Comparison of ENCODE assay signal across 1 cellular context in the genomic region with DNA sequence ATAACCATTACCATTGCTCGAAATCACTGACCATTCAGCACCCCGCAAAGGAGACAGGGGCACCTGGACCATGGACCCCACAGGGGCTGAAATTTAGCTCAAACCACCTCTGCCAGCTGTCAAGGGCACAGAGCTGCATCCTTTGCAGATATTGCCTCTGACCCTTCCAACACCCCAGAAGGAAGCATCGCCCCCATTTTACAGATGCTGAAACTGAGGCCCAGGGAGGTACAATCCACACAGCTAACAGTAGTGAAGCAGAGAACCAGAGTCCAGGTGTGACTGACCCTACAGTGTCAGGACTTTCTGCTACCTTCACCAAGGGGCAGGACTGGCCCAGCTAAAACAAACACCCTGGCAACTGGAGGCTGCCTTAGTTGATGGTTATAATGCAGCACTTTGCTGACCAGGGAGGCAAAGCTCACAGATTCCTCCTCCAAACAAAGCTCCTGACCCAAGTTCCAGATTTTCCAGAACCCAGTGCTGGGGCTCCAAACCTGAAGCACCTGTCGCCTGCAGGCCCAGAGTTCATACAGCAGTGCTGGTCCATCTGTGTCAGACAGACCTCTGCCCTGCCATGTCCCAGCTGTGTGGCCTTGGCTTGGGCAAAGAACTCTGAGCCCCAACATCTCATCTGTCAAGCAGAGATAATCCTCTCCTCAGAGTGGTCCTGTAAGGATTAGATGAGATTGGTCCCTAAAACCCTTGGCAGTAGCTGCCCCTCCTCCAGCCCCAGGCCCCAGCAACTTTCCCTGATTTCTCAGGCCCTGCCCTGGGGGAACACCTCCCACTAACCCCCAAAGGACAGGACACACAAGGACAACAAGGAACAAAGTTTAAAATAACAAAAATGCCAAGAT.
A peak's percentile ranks its signal among the peaks of the same experiment; 100 is the strongest.
TF ChIP-seq lines count a peak whose summit lies in the region.

No MANE protein-coding gene starts in this region.

TF ChIP-seq in K562, 482 proteins besides CTCF, POLR2A, EP300 and RAD21:
- peak; percentile 61; the same call in 1 of the 2 replicates for TF ChIP-seq ADNP (tag; IDR thresholded peaks at IDR 0.05)
- TF ChIP-seq ELF4 (CRISPR knock-in tag; IDR thresholded peaks at IDR 0.05), result no peak
- no peak for TF ChIP-seq POLR2AphosphoS5 (IDR thresholded peaks at IDR 0.05; ENCODE audit: control insufficient read depth, insufficient read depth, low read depth, low read length)
- no peak for TF ChIP-seq SRSF3 (IDR thresholded peaks at IDR 0.05; ENCODE audit: insufficient read depth, low read length)
- TF ChIP-seq, protein P1, sequence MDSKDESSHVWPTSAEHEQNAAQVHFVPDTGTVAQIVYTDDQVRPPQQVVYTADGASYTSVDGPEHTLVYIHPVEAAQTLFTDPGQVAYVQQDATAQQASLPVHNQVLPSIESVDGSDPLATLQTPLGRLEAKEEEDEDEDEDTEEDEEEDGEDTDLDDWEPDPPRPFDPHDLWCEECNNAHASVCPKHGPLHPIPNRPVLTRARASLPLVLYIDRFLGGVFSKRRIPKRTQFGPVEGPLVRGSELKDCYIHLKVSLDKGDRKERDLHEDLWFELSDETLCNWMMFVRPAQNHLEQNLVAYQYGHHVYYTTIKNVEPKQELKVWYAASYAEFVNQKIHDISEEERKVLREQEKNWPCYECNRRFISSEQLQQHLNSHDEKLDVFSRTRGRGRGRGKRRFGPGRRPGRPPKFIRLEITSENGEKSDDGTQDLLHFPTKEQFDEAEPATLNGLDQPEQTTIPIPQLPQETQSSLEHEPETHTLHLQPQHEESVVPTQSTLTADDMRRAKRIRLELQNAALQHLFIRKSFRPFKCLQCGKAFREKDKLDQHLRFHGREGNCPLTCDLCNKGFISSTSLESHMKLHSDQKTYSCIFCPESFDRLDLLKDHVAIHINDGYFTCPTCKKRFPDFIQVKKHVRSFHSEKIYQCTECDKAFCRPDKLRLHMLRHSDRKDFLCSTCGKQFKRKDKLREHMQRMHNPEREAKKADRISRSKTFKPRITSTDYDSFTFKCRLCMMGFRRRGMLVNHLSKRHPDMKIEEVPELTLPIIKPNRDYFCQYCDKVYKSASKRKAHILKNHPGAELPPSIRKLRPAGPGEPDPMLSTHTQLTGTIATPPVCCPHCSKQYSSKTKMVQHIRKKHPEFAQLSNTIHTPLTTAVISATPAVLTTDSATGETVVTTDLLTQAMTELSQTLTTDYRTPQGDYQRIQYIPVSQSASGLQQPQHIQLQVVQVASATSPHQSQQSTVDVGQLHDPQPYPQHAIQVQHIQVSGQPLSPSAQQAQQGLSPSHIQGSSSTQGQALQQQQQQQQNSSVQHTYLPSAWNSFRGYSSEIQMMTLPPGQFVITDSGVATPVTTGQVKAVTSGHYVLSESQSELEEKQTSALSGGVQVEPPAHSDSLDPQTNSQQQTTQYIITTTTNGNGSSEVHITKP (IDR thresholded peaks at IDR 0.05; ENCODE audit: partially characterized antibody), result no peak
- TF ChIP-seq ESRRB (CRISPR knock-in tag; IDR thresholded peaks at IDR 0.05; ENCODE audit: borderline replicate concordance), result no peak
- no peak for TF ChIP-seq ZFP30 (CRISPR knock-in tag; IDR thresholded peaks at IDR 0.05; ENCODE audit: borderline replicate concordance)
- TF ChIP-seq PRPF4 (IDR thresholded peaks at IDR 0.05; ENCODE audit: insufficient read depth, low read depth, low read length, poor library complexity, severe bottlenecking), result no peak
- peak; percentile 92 for TF ChIP-seq RBM25 (IDR thresholded peaks at IDR 0.05; ENCODE audit: low read depth, low read length, severe bottlenecking)
- TF ChIP-seq JUN (IDR thresholded peaks at IDR 0.05; ENCODE audit: borderline replicate concordance, low read depth, low read length), result no peak
- TF ChIP-seq JUN (CRISPR knock-in tag; IDR thresholded peaks at IDR 0.05; ENCODE audit: borderline replicate concordance), result no peak
- TF ChIP-seq, protein P2, sequence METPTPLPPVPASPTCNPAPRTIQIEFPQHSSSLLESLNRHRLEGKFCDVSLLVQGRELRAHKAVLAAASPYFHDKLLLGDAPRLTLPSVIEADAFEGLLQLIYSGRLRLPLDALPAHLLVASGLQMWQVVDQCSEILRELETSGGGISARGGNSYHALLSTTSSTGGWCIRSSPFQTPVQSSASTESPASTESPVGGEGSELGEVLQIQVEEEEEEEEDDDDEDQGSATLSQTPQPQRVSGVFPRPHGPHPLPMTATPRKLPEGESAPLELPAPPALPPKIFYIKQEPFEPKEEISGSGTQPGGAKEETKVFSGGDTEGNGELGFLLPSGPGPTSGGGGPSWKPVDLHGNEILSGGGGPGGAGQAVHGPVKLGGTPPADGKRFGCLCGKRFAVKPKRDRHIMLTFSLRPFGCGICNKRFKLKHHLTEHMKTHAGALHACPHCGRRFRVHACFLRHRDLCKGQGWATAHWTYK (CRISPR knock-in tag; IDR thresholded peaks at IDR 0.05), result no peak
- TF ChIP-seq KDM1A (IDR thresholded peaks at IDR 0.05), result peak; percentile 61 to 73; a peak in 3 of 4 replicates
- peak; percentile 19; the same call in 1 of the 2 replicates for TF ChIP-seq CBFA2T3 (IDR thresholded peaks at IDR 0.05)
- peak; percentile 75; the same call in 1 of the 2 replicates for TF ChIP-seq SMARCA5 (IDR thresholded peaks at IDR 0.05)
- peak; percentile 88 for TF ChIP-seq BCOR (IDR thresholded peaks at IDR 0.05)
- no peak for TF ChIP-seq E2F3 (CRISPR knock-in tag; IDR thresholded peaks at IDR 0.05)
- no peak for TF ChIP-seq ARID2 (IDR thresholded peaks at IDR 0.05)
- TF ChIP-seq, protein P3, sequence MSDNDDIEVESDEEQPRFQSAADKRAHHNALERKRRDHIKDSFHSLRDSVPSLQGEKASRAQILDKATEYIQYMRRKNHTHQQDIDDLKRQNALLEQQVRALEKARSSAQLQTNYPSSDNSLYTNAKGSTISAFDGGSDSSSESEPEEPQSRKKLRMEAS (CRISPR knock-in tag; IDR thresholded peaks at IDR 0.05), result no peak
- TF ChIP-seq HDAC2 (IDR thresholded peaks at IDR 0.05), result peak; percentile 63; the same call in 1 of the 2 replicates
- no peak for TF ChIP-seq ZKSCAN8 (CRISPR knock-in tag; IDR thresholded peaks at IDR 0.05)
- no peak for TF ChIP-seq GTF2F1 (IDR thresholded peaks at IDR 0.05; ENCODE audit: low read depth, low read length)
- TF ChIP-seq ZNF23 (CRISPR knock-in tag; IDR thresholded peaks at IDR 0.05), result no peak
- TF ChIP-seq, protein P4, sequence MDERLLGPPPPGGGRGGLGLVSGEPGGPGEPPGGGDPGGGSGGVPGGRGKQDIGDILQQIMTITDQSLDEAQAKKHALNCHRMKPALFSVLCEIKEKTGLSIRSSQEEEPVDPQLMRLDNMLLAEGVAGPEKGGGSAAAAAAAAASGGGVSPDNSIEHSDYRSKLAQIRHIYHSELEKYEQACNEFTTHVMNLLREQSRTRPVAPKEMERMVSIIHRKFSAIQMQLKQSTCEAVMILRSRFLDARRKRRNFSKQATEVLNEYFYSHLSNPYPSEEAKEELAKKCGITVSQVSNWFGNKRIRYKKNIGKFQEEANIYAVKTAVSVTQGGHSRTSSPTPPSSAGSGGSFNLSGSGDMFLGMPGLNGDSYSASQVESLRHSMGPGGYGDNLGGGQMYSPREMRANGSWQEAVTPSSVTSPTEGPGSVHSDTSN (CRISPR knock-in tag; IDR thresholded peaks at IDR 0.05; ENCODE audit: low read depth), result no peak
- TF ChIP-seq, protein P4 (tag; conservative IDR thresholded peaks at IDR 0.05; ENCODE audit: low read depth), result no peak
- TF ChIP-seq, protein P5, sequence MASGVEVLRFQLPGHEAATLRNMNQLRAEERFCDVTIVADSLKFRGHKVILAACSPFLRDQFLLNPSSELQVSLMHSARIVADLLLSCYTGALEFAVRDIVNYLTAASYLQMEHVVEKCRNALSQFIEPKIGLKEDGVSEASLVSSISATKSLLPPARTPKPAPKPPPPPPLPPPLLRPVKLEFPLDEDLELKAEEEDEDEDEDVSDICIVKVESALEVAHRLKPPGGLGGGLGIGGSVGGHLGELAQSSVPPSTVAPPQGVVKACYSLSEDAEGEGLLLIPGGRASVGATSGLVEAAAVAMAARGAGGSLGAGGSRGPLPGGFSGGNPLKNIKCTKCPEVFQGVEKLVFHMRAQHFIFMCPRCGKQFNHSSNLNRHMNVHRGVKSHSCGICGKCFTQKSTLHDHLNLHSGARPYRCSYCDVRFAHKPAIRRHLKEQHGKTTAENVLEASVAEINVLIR (CRISPR knock-in tag; IDR thresholded peaks at IDR 0.05), result no peak
- no peak for TF ChIP-seq TCF7L2 (IDR thresholded peaks at IDR 0.05; ENCODE audit: low read depth, low read length)
- TF ChIP-seq, protein P6, sequence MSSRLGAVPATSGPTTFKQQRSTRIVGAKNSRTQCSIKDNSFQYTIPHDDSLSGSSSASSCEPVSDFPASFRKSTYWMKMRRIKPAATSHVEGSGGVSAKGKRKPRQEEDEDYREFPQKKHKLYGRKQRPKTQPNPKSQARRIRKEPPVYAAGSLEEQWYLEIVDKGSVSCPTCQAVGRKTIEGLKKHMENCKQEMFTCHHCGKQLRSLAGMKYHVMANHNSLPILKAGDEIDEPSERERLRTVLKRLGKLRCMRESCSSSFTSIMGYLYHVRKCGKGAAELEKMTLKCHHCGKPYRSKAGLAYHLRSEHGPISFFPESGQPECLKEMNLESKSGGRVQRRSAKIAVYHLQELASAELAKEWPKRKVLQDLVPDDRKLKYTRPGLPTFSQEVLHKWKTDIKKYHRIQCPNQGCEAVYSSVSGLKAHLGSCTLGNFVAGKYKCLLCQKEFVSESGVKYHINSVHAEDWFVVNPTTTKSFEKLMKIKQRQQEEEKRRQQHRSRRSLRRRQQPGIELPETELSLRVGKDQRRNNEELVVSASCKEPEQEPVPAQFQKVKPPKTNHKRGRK (tag; IDR thresholded peaks at IDR 0.05), result no peak
- no peak for TF ChIP-seq TBP (optimal IDR thresholded peaks at IDR 0.05; ENCODE audit: low read depth, low read length)
- TF ChIP-seq CEBPG (CRISPR knock-in tag; IDR thresholded peaks at IDR 0.05), result no peak
- TF ChIP-seq CEBPG (tag; conservative IDR thresholded peaks at IDR 0.05 in 1 of 2, IDR thresholded peaks at IDR 0.05 in 1 of 2), result no peak
- peak; percentile 41; the same call in 1 of the 2 replicates for TF ChIP-seq CBX1 (IDR thresholded peaks at IDR 0.05; ENCODE audit: low read depth)
- no peak for TF ChIP-seq SRSF7 (optimal IDR thresholded peaks at IDR 0.05; ENCODE audit: low read depth, low read length)
- TF ChIP-seq, protein P7, sequence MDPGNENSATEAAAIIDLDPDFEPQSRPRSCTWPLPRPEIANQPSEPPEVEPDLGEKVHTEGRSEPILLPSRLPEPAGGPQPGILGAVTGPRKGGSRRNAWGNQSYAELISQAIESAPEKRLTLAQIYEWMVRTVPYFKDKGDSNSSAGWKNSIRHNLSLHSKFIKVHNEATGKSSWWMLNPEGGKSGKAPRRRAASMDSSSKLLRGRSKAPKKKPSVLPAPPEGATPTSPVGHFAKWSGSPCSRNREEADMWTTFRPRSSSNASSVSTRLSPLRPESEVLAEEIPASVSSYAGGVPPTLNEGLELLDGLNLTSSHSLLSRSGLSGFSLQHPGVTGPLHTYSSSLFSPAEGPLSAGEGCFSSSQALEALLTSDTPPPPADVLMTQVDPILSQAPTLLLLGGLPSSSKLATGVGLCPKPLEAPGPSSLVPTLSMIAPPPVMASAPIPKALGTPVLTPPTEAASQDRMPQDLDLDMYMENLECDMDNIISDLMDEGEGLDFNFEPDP (CRISPR knock-in tag; IDR thresholded peaks at IDR 0.05), result no peak
- no peak for TF ChIP-seq ZZZ3 (IDR thresholded peaks at IDR 0.05)
